12 cellular contexts compared by ENCODE assay signal in genomic region chr12:78120866-78121590, GRCh38.
A peak's percentile ranks its signal among the peaks of the same experiment; 100 is the strongest.
DNase-seq lines count a peak whose midpoint lies in the region; ATAC-seq, FAIRE-seq and TF ChIP-seq lines count a peak whose summit lies in the region.
"Had no signal": no experiment of that assay in that cellular context is flagged by ENCODE, and none has a peak within 500 bp of the region (broad histone marks: within the 10 kb centered on the region; RNA-seq: fewer than 3 reads in every experiment).

No MANE protein-coding gene starts in this region.

- TF ChIP-seq CTCF in IMR-90 (conservative IDR thresholded peaks at IDR 0.05; ENCODE audit: low read depth, low read length) (peak; percentile 46), esophagus squamous epithelium (IDR thresholded peaks at IDR 0.05) (peak in 2 of 6 experiments; percentile 10 to 45), Caco-2 (IDR thresholded peaks at IDR 0.05; ENCODE audit: insufficient read depth in 1 of 2, low read depth in 1 of 2, low read length in 1 of 2, severe bottlenecking in 1 of 2, unreplicated experiment in 1 of 2) (peak in 1 of 2 experiments; percentile 37)

- H3K36me3 ChIP-seq in IMR-90 (ENCODE audit: control insufficient read depth, insufficient read depth, low read length) (peaks cover 9% of the 10 kb centered on the region), esophagus squamous epithelium (no peaks in the 10 kb centered on the region), Caco-2 (ENCODE audit: control insufficient read depth, insufficient read depth, low read length) (no peaks in the 10 kb centered on the region)
- H3K36me3 ChIP-seq: WERI-Rb-1 had no signal

- H3K23ac ChIP-seq in IMR-90 (ENCODE audit: low read depth, low read length), result no peak overlapping the region

- TF ChIP-seq RAD21 in IMR-90 (IDR thresholded peaks at IDR 0.05; ENCODE audit: low read length), result peak; percentile 51

- FAIRE-seq in islet of Langerhans (lab: Jason Lieb, UNC), result peak; percentile 93
- FAIRE-seq: GM18507 had no signal

- H3K9me3 Mint-ChIP-seq in Caco-2 (ENCODE audit: unreplicated experiment), result no peaks in the 10 kb centered on the region
- H3K9me3 Mint-ChIP-seq: nephron; stimulated activated memory B cell treated with anti-CD40 and anti-IgM and Interleukin-4, amounts not matched to agents 10 μg/mL and 1 μg/mL and 100 μg/mL, for 72 hours had no signal

- H4K8ac ChIP-seq in IMR-90 (ENCODE audit: low read depth in 2 of 2, low read length in 2 of 2), result no peak overlapping the region

- H3K4ac ChIP-seq in IMR-90 (ENCODE audit: low read depth, low read length), result no peak overlapping the region

- peaks cover 11 to 23% of the 10 kb centered on the region in 2 experiments; a peak in 3 of 4 replicates for H3K79me1 ChIP-seq in IMR-90 (ENCODE audit: low read depth in 1 of 2, low read length in 2 of 2)

- no peak overlapping the region for H3K27ac Mint-ChIP-seq in Caco-2 (ENCODE audit: unreplicated experiment)
- H3K27ac Mint-ChIP-seq: nephron; stimulated activated memory B cell treated with anti-CD40 and anti-IgM and Interleukin-4, amounts not matched to agents 10 μg/mL and 1 μg/mL and 100 μg/mL, for 72 hours had no signal

- H2BK15ac ChIP-seq in IMR-90 (ENCODE audit: low read depth, low read length), result no peak overlapping the region

- peaks cover 9% of the 10 kb centered on the region for H3K9me1 ChIP-seq in IMR-90 (ENCODE audit: insufficient read depth, low read length)

- H3K56ac ChIP-seq in IMR-90 (ENCODE audit: extremely low read depth, insufficient read depth, low read length), result no peak overlapping the region

- no peak overlapping the region for H2AFZ ChIP-seq in IMR-90 (replicated peaks; ENCODE audit: low read length, poor library complexity)

- no peaks in the 10 kb centered on the region for H4K20me1 ChIP-seq in IMR-90 (ENCODE audit: insufficient read depth, low read length)

- no peak for ATAC-seq in IMR-90 (ENCODE audit: low read depth)

- H3K27ac ChIP-seq in IMR-90 (ENCODE audit: insufficient read depth, low read length), result no peak overlapping the region
- no peak overlapping the region for H3K27ac ChIP-seq in esophagus squamous epithelium
- H3K27ac ChIP-seq: WERI-Rb-1 had no signal

- H2BK120ac ChIP-seq in IMR-90 (ENCODE audit: low read depth, low read length), result no peak overlapping the region

- H2AK9ac ChIP-seq in IMR-90 (replicated peaks; ENCODE audit: low read depth, low read length, poor library complexity), result no peak overlapping the region

- no peak overlapping the region for H3K4me2 ChIP-seq in IMR-90 (ENCODE audit: low read depth, low read length)

- no peak overlapping the region for H2BK20ac ChIP-seq in IMR-90 (ENCODE audit: low read depth, low read length)

- no peak overlapping the region for H2AK5ac ChIP-seq in IMR-90 (ENCODE audit: low read depth, low read length)

- no peak overlapping the region for H3K9ac ChIP-seq in IMR-90 (ENCODE audit: low read depth, low read length)

- no peak for TF ChIP-seq POLR2A in IMR-90 (IDR thresholded peaks at IDR 0.05; ENCODE audit: low read depth, low read length)
- no peak for TF ChIP-seq POLR2A in esophagus squamous epithelium (IDR thresholded peaks at IDR 0.05)

- no peak overlapping the region for H3K14ac ChIP-seq in IMR-90 (replicated peaks; ENCODE audit: low read depth, low read length)

- H3K18ac ChIP-seq in IMR-90 (ENCODE audit: low read depth, low read length), result no peak overlapping the region

- in situ Hi-C loops in IMR-90 (cut with MboI; ENCODE audit: low sequenced_read_pairs), result no loop called here
- in situ Hi-C loops in SK-MEL-5 (cut with HindIII; ENCODE audit: low pct_unique_long_range_greater_than_20kb, low sequenced_read_pairs), result loop anchor here (25.0 kb wide), 1 partner anchor 109 kb away; no protein-coding TSS in a partner anchor

- no peaks in the 10 kb centered on the region for H3K27me3 Mint-ChIP-seq in Caco-2 (ENCODE audit: insufficient read depth, unreplicated experiment)
- H3K27me3 Mint-ChIP-seq: stimulated activated memory B cell treated with anti-CD40 and anti-IgM and Interleukin-4, amounts not matched to agents 10 μg/mL and 1 μg/mL and 100 μg/mL, for 72 hours had no signal

- H3K4me1 ChIP-seq in IMR-90 (ENCODE audit: control insufficient read depth, insufficient read depth, low read length), result no peaks in the 10 kb centered on the region; the same call in 1 of the 2 replicates
- peaks cover 0 to 8% (median 0%) of the 10 kb centered on the region in 3 donors for H3K4me1 ChIP-seq in esophagus squamous epithelium
- H3K4me1 ChIP-seq in Caco-2, result no peaks in the 10 kb centered on the region

- no peak overlapping the region for H4K5ac ChIP-seq in IMR-90 (ENCODE audit: low read depth, low read length)

- peak; percentile 26 for DNase-seq in COLO829 (ENCODE audit: low spot score)
- peak; percentile 52 for DNase-seq in IMR-90
- DNase-seq in SK-MEL-5 (ENCODE audit: low read depth, low spot score), result peak; percentile 63
- no peak for DNase-seq in esophagus squamous epithelium (lab: John Stamatoyannopoulos, UW)
- no peak for DNase-seq in Caco-2
- DNase-seq in ecto neural progenitor cell (ENCODE audit: low spot score), result no peak
- no peak for DNase-seq in activated CD4-positive, alpha-beta T cell treated with anti-CD3 and anti-CD28 coated beads for 1 hour
- DNase-seq: WERI-Rb-1 had no signal

- H3K36me3 Mint-ChIP-seq in Caco-2 (ENCODE audit: insufficient read depth, unreplicated experiment), result no peaks in the 10 kb centered on the region
- H3K36me3 Mint-ChIP-seq: stimulated activated memory B cell treated with anti-CD40 and anti-IgM and Interleukin-4, amounts not matched to agents 10 μg/mL and 1 μg/mL and 100 μg/mL, for 72 hours had no signal

- H3K4me3 ChIP-seq in IMR-90 (ENCODE audit: insufficient read depth, low read depth, low read length) (no peak overlapping the region), esophagus squamous epithelium (no peak overlapping the region), Caco-2 (ENCODE audit: low read depth, low read length) (no peak overlapping the region)

- no peaks in the 10 kb centered on the region for H3K4me1 Mint-ChIP-seq in Caco-2 (ENCODE audit: low read depth, unreplicated experiment)
- H3K4me1 Mint-ChIP-seq: nephron; stimulated activated memory B cell treated with anti-CD40 and anti-IgM and Interleukin-4, amounts not matched to agents 10 μg/mL and 1 μg/mL and 100 μg/mL, for 72 hours had no signal

- H3K9me3 ChIP-seq in IMR-90 (ENCODE audit: control insufficient read depth, insufficient read depth, low read length) (no peaks in the 10 kb centered on the region), esophagus squamous epithelium (no peaks in the 10 kb centered on the region), Caco-2 (no peaks in the 10 kb centered on the region)

- WGBS in IMR-90 (ENCODE audit: extremely low coverage in 2 of 2, insufficient read length in 1 of 2), 2 experiments, result no CpG with 5 or more reads among the region's 7 CpGs
- WGBS in esophagus squamous epithelium, 2 donors, result 64 to 72% methylated on average over 7 of the region's 7 CpGs

- POLR2A ChIA-PET in IMR-90 (lab: Charles Lee; ENCODE audit: unreplicated experiment), result no interaction called here
- POLR2A ChIA-PET in Caco-2 (lab: Charles Lee), result no interaction called here

- CTCF ChIA-PET in IMR-90 (lab: Yijun Ruan, JAX), result interaction anchor here (0.6 kb wide), 1 partner anchor 31 kb away, joined by 3 read pairs; no protein-coding TSS in a partner anchor
- CTCF ChIA-PET in Caco-2 (lab: Charles Lee), result no interaction called here

- H4K91ac ChIP-seq in IMR-90 (ENCODE audit: insufficient read depth, low read depth, low read length), result no peak overlapping the region

- intact Hi-C loops in IMR-90 (cut with micrococcal nuclease) (loop anchor here (1.0 kb wide), 1 partner anchor 121 kb away; no protein-coding TSS in a partner anchor), esophagus squamous epithelium (cut with DNase I) (no loop called here), Caco-2 (cut with micrococcal nuclease; ENCODE audit: unreplicated experiment) (loop anchor here (1.0 kb wide), 1 partner anchor 121 kb away; no protein-coding TSS in a partner anchor)

- dilution Hi-C loops in IMR-90 (cut with HindIII; ENCODE audit: low sequenced_read_pairs, unreplicated experiment), result no loop called here

- no peaks in the 10 kb centered on the region for H3K27me3 ChIP-seq in IMR-90 (ENCODE audit: control insufficient read depth, insufficient read depth, low read length)
- H3K27me3 ChIP-seq in esophagus squamous epithelium, result no peaks in the 10 kb centered on the region
- H3K27me3 ChIP-seq in Caco-2 (replicated peaks; ENCODE audit: control insufficient read depth, insufficient read depth, low read length), result no peaks in the 10 kb centered on the region

- H3K4me3 Mint-ChIP-seq in Caco-2 (ENCODE audit: unreplicated experiment), result no peak overlapping the region
- H3K4me3 Mint-ChIP-seq: nephron; stimulated activated memory B cell treated with anti-CD40 and anti-IgM and Interleukin-4, amounts not matched to agents 10 μg/mL and 1 μg/mL and 100 μg/mL, for 72 hours had no signal

- no peak overlapping the region for H2BK5ac ChIP-seq in IMR-90 (ENCODE audit: low read depth, low read length, poor library complexity, severe bottlenecking)

- BruUV-seq in IMR-90 (replicated peaks; lab: Mats Ljungman, UMichigan), result no TSS peak
- BruUV-seq in Caco-2 (replicated peaks; lab: Mats Ljungman, UMichigan), result no TSS peak

TF ChIP-seq in IMR-90, 13 proteins besides CTCF, POLR2A, EP300 and RAD21:
- peak; percentile 22; the same call in 1 of the 2 replicates for TF ChIP-seq SMC3 (IDR thresholded peaks at IDR 0.05; ENCODE audit: low read depth, low read length)
- TF ChIP-seq MAFK (IDR thresholded peaks at IDR 0.05; ENCODE audit: low read depth, low read length), result no peak
- no peak for TF ChIP-seq MXI1 (IDR thresholded peaks at IDR 0.05; ENCODE audit: borderline replicate concordance, low read depth, low read length)
- TF ChIP-seq RCOR1 (IDR thresholded peaks at IDR 0.05; ENCODE audit: insufficient replicate concordance, low read length), result no peak

Comparison
In these comparisons a context has a peak if more than half of its experiments do, and no peak if none do; other contexts are left out.
1. DNase-seq: peak in COLO829 (single experiment), IMR-90 (single experiment) and SK-MEL-5 (single experiment); none in esophagus squamous epithelium (single experiment), Caco-2 (0 of 2), ecto neural progenitor cell (single experiment) and activated CD4-positive, alpha-beta T cell treated with anti-CD3 and anti-CD28 coated beads for 1 hour (single experiment).